ENCODE assay signal across 29 cellular contexts in genomic region chr1:73662526-73662925, GRCh38.
"Had no signal": no experiment of that assay in that cellular context is flagged by ENCODE, and none has a peak within 500 bp of the region (broad histone marks: within the 10 kb centered on the region; RNA-seq: fewer than 3 reads in every experiment).

No MANE protein-coding gene starts in this region.

- DNase-seq: activated B cell treated with CpG ODN at 0.5 μM for 24 hours; activated CD4-positive, alpha-beta memory T cell treated with anti-CD3 and anti-CD28 coated beads, Interleukin-2, amount 10 ng/mL, durations not matched to agents 7 days and 5 days; activated CD4-positive, alpha-beta T cell treated with anti-CD3 and anti-CD28 coated beads for 4 hours; activated CD4-positive, alpha-beta T cell treated with anti-CD3 and anti-CD28 coated beads, Interleukin-2, amount 10 ng/mL, durations not matched to agents 24 days and 14 days; activated CD4-positive, alpha-beta T cell treated with anti-CD3 and anti-CD28 coated beads, Interleukin-2, amount 50 U/mL, for 1 hour; activated CD4-positive, alpha-beta T cell treated with anti-CD3 and anti-CD28 coated beads, Interleukin-2, amount 50 U/mL, for 4 hours; activated CD4-positive, CD25-positive, alpha-beta regulatory T cell treated with anti-CD3 and anti-CD28 coated beads, Interleukin-2, amount 50 U/mL, for 72 hours; activated CD8-positive, alpha-beta memory T cell treated with anti-CD3 and anti-CD28 coated beads for 24 hours; activated CD8-positive, alpha-beta memory T cell treated with anti-CD3 and anti-CD28 coated beads, Interleukin-2, amount 10 ng/mL, durations not matched to agents 7 days and 5 days; activated CD8-positive, alpha-beta memory T cell treated with anti-CD3 and anti-CD28 coated beads, Interleukin-2, amount 50 U/mL, for 48 hours; activated CD8-positive, alpha-beta T cell treated with anti-CD3 and anti-CD28 coated beads, Interleukin-2, amount 10 ng/mL, durations not matched to agents 7 days and 5 days; activated effector memory CD4-positive, alpha-beta T cell treated with anti-CD3 and anti-CD28 coated beads, Interleukin-2, amount 50 U/mL, for 16 hours; activated gamma-delta T cell treated with Interleukin-2 at 50 U/mL for 16 hours; activated naive CD4-positive, alpha-beta T cell; activated naive CD4-positive, alpha-beta T cell treated with anti-CD3 and anti-CD28 coated beads for 36 hours; activated naive CD4-positive, alpha-beta T cell treated with anti-CD3 and anti-CD28 coated beads, Interleukin-2, amount 50 U/mL, for 16 hours; activated naive CD8-positive, alpha-beta T cell treated with anti-CD3 and anti-CD28 coated beads for 36 hours; activated T-cell treated with anti-CD3 and anti-CD28 coated beads, Interleukin-2, amount 50 U/mL, for 24 hours; activated T-cell treated with anti-CD3 and anti-CD28 coated beads, Interleukin-2, amount 50 U/mL, for 48 hours; adrenal gland; amniotic stem cell; colonic mucosa; T-helper 2 cell; T-helper 9 cell had no signal

- H3K27ac Mint-ChIP-seq: activated B cell treated with CpG ODN at 0.5 μM for 24 hours; activated CD4-positive, alpha-beta memory T cell treated with anti-CD3 and anti-CD28 coated beads, Interleukin-2, amount 10 ng/mL, durations not matched to agents 7 days and 5 days; activated CD4-positive, alpha-beta T cell treated with anti-CD3 and anti-CD28 coated beads, Interleukin-2, amount 10 ng/mL, durations not matched to agents 24 days and 14 days; activated CD8-positive, alpha-beta memory T cell treated with anti-CD3 and anti-CD28 coated beads, Interleukin-2, amount 10 ng/mL, durations not matched to agents 7 days and 5 days; activated CD8-positive, alpha-beta T cell treated with anti-CD3 and anti-CD28 coated beads, Interleukin-2, amount 10 ng/mL, durations not matched to agents 7 days and 5 days; activated naive CD4-positive, alpha-beta T cell treated with anti-CD3 and anti-CD28 coated beads for 36 hours; activated naive CD4-positive, alpha-beta T cell treated with anti-CD3 and anti-CD28 coated beads, Interleukin-2, amount 50 U/mL, for 72 hours; activated naive CD8-positive, alpha-beta T cell treated with anti-CD3 and anti-CD28 coated beads for 36 hours; activated T-cell treated with anti-CD3 and anti-CD28 coated beads, Interleukin-2, amount 50 U/mL, for 24 hours; brain; T-helper 1 cell treated with Interleukin-12 subunit alpha and Interleukin-12 subunit beta and Interleukin-4 antibody, amounts not matched to agents 30 μg/mL and 1 μg/mL, for 36 hours; T-helper 2 cell treated with Interferon-gamma antibody and Interleukin-4, amounts not matched to agents 5 μg/mL and 100 μg/mL, for 36 hours had no signal

- H3K4me3 Mint-ChIP-seq: activated B cell treated with CpG ODN at 0.5 μM for 24 hours; activated CD4-positive, alpha-beta memory T cell treated with anti-CD3 and anti-CD28 coated beads, Interleukin-2, amount 10 ng/mL, durations not matched to agents 7 days and 5 days; activated CD4-positive, alpha-beta T cell treated with anti-CD3 and anti-CD28 coated beads, Interleukin-2, amount 10 ng/mL, durations not matched to agents 24 days and 14 days; activated CD8-positive, alpha-beta memory T cell treated with anti-CD3 and anti-CD28 coated beads, Interleukin-2, amount 10 ng/mL, durations not matched to agents 7 days and 5 days; activated CD8-positive, alpha-beta T cell treated with anti-CD3 and anti-CD28 coated beads, Interleukin-2, amount 10 ng/mL, durations not matched to agents 7 days and 5 days; activated naive CD4-positive, alpha-beta T cell treated with anti-CD3 and anti-CD28 coated beads for 36 hours; activated naive CD8-positive, alpha-beta T cell treated with anti-CD3 and anti-CD28 coated beads for 36 hours; activated T-cell treated with anti-CD3 and anti-CD28 coated beads, Interleukin-2, amount 50 U/mL, for 24 hours; brain; central memory CD8-positive, alpha-beta T cell; T-helper 1 cell treated with Interleukin-12 subunit alpha and Interleukin-12 subunit beta and Interleukin-4 antibody, amounts not matched to agents 30 μg/mL and 1 μg/mL, for 36 hours; T-helper 2 cell treated with Interferon-gamma antibody and Interleukin-4, amounts not matched to agents 5 μg/mL and 100 μg/mL, for 36 hours had no signal

- H3K27me3 Mint-ChIP-seq: activated B cell treated with CpG ODN at 0.5 μM for 24 hours; activated CD4-positive, alpha-beta memory T cell treated with anti-CD3 and anti-CD28 coated beads, Interleukin-2, amount 10 ng/mL, durations not matched to agents 7 days and 5 days; activated CD4-positive, alpha-beta T cell treated with anti-CD3 and anti-CD28 coated beads, Interleukin-2, amount 10 ng/mL, durations not matched to agents 24 days and 14 days; activated CD8-positive, alpha-beta memory T cell treated with anti-CD3 and anti-CD28 coated beads, Interleukin-2, amount 10 ng/mL, durations not matched to agents 7 days and 5 days; activated naive CD8-positive, alpha-beta T cell treated with anti-CD3 and anti-CD28 coated beads for 36 hours; activated T-cell treated with anti-CD3 and anti-CD28 coated beads, Interleukin-2, amount 50 U/mL, for 24 hours; central memory CD8-positive, alpha-beta T cell had no signal

- H3K9me3 Mint-ChIP-seq: activated CD4-positive, alpha-beta T cell treated with anti-CD3 and anti-CD28 coated beads, Interleukin-2, amount 10 ng/mL, durations not matched to agents 24 days and 14 days; T-helper 2 cell treated with Interferon-gamma antibody and Interleukin-4, amounts not matched to agents 5 μg/mL and 100 μg/mL, for 36 hours had no signal

- H3K36me3 Mint-ChIP-seq: activated CD8-positive, alpha-beta memory T cell treated with anti-CD3 and anti-CD28 coated beads, Interleukin-2, amount 10 ng/mL, durations not matched to agents 7 days and 5 days; activated naive CD4-positive, alpha-beta T cell treated with anti-CD3 and anti-CD28 coated beads, Interleukin-2, amount 50 U/mL, for 72 hours; activated naive CD8-positive, alpha-beta T cell treated with anti-CD3 and anti-CD28 coated beads for 36 hours had no signal

- H3K4me1 Mint-ChIP-seq: activated B cell treated with CpG ODN at 0.5 μM for 24 hours; activated CD4-positive, alpha-beta memory T cell treated with anti-CD3 and anti-CD28 coated beads, Interleukin-2, amount 10 ng/mL, durations not matched to agents 7 days and 5 days; activated CD4-positive, alpha-beta T cell treated with anti-CD3 and anti-CD28 coated beads, Interleukin-2, amount 10 ng/mL, durations not matched to agents 24 days and 14 days; activated CD8-positive, alpha-beta memory T cell treated with anti-CD3 and anti-CD28 coated beads, Interleukin-2, amount 10 ng/mL, durations not matched to agents 7 days and 5 days; activated naive CD8-positive, alpha-beta T cell treated with anti-CD3 and anti-CD28 coated beads for 36 hours; central memory CD8-positive, alpha-beta T cell had no signal
